In the genomic region with DNA sequence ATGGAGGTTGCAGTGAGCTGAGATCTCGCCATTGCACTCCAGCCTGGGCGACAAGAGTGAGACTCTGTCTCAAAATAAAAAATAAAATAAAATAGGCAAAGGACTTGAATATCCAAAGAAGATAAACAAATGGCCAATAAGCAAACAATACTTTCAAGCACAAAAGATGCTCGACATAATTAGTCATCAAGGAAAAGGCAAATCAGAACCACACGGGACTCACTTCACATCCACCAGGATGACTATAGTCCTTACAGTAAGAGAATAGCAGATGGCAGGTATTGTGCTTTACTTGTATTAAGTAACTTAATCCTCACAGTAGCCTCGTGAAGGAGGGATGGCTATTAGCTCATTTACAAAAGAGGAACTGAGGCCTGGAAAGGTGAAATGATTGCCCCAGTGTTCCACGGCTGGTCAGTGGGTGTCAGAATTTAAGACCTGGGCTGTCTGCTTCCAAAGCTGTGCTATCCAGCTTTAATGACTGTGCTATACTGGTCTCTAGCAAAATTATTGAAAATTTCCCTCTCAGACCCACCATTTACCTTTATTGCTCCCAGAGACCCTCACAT, we compare ENCODE assay signal across 24 cellular contexts. TPM values are rescaled to one million over a fixed set of nuclear protein-coding genes. Genes with fewer than 3 reads are reported as not detected.
DNase-seq lines count a peak whose midpoint lies in the region; ATAC-seq and TF ChIP-seq lines count a peak whose summit lies in the region.
"Had no signal": no experiment of that assay in that cellular context is flagged by ENCODE, and none has a peak within 500 bp of the region (broad histone marks: within the 10 kb centered on the region; RNA-seq: fewer than 3 reads in every experiment).

No MANE protein-coding gene starts in this region.

- H3K4me1 ChIP-seq in GM23248 (ENCODE audit: insufficient read depth) (peaks cover 11% of the 10 kb centered on the region; the same call in 1 of the 2 replicates), endodermal cell (ENCODE audit: control insufficient read depth, insufficient read depth, low read length) (peaks cover 3% of the 10 kb centered on the region), upper lobe of left lung (peaks cover 8 to 15% (median 12%) of the 10 kb centered on the region in 4 donors)
- H3K4me1 ChIP-seq: colonic mucosa had no signal

- no peak for TF ChIP-seq POLR2A in upper lobe of left lung (IDR thresholded peaks at IDR 0.05)

- TF ChIP-seq CTCF in endodermal cell (conservative IDR thresholded peaks at IDR 0.05) (no peak), upper lobe of left lung (IDR thresholded peaks at IDR 0.05) (no peak), chondrocyte (IDR thresholded peaks at IDR 0.05) (no peak)

- H3K36me3 Mint-ChIP-seq in endodermal cell (ENCODE audit: low read depth) (no peaks in the 10 kb centered on the region), chondrocyte (ENCODE audit: low read depth) (no peaks in the 10 kb centered on the region)
- H3K36me3 Mint-ChIP-seq: mesothelial cell of epicardium; naive thymus-derived CD8-positive, alpha-beta T cell; type B pancreatic cell had no signal

- H3K9me3 Mint-ChIP-seq in endodermal cell: no peaks in the 10 kb centered on the region
- no peaks in the 10 kb centered on the region for H3K9me3 Mint-ChIP-seq in chondrocyte (ENCODE audit: low read depth)
- H3K9me3 Mint-ChIP-seq: activated T-cell treated with anti-CD3 and anti-CD28 coated beads, Interleukin-2, amount 50 U/mL, for 24 hours; mesothelial cell of epicardium; naive thymus-derived CD8-positive, alpha-beta T cell; type B pancreatic cell had no signal

- no peak overlapping the region for H2AFZ ChIP-seq in GM23248

- no peaks in the 10 kb centered on the region for H4K20me1 ChIP-seq in GM23248 (ENCODE audit: insufficient read depth)

- H3F3A ChIP-seq in GM23248 (ENCODE audit: insufficient read depth): peaks cover 10% of the 10 kb centered on the region; the same call in 1 of the 2 replicates

- no peaks in the 10 kb centered on the region for H3K79me2 ChIP-seq in GM23248 (ENCODE audit: insufficient read depth)

- H3K4me3 ChIP-seq in GM23248: no peak overlapping the region
- H3K4me3 ChIP-seq in endodermal cell (ENCODE audit: low read length): no peak overlapping the region
- no peak overlapping the region for H3K4me3 ChIP-seq in upper lobe of left lung
- H3K4me3 ChIP-seq: adrenal gland, colonic mucosa, esophagus squamous epithelium, skin epidermis had no signal

- DNase-seq in GM23248: peak; percentile 50
- DNase-seq in MV-4-11 (lab: John Stamatoyannopoulos, UW): peak; percentile 5
- DNase-seq in NOMO-1 treated with dmso at 0.1 percent for 144 hours (lab: John Stamatoyannopoulos, UW; ENCODE audit: unreplicated experiment): peak; percentile 12
- DNase-seq in endodermal cell: no peak
- DNase-seq in upper lobe of left lung: no peak
- DNase-seq in chondrocyte (ENCODE audit: low spot score): no peak
- DNase-seq in stimulated activated naive CD4-positive, alpha-beta T cell (lab: John Stamatoyannopoulos, UW): no peak
- DNase-seq: activated CD4-positive, alpha-beta T cell treated with anti-CD3 and anti-CD28 coated beads for 36 hours; activated naive CD4-positive, alpha-beta T cell; activated T-cell treated with anti-CD3 and anti-CD28 coated beads, Interleukin-2, amount 50 U/mL, for 24 hours; adrenal gland; colonic mucosa; esophagus squamous epithelium; naive thymus-derived CD8-positive, alpha-beta T cell; NCI-H1436 treated with DMSO at 0.1 percent for 48 hours; NCI-H2227 treated with DMSO at 0.1 percent for 48 hours; NCI-H774; T-helper 1 cell had no signal

- H3K4me2 ChIP-seq in GM23248 (ENCODE audit: unreplicated experiment): no peak overlapping the region

- TF ChIP-seq EP300 in upper lobe of left lung (IDR thresholded peaks at IDR 0.05): no peak

- H3K9ac ChIP-seq in GM23248 (no peak overlapping the region), endodermal cell (ENCODE audit: extremely low read depth, low read length, poor library complexity, severe bottlenecking) (no peak overlapping the region)

- no peaks in the 10 kb centered on the region for H3K9me3 ChIP-seq in GM23248 (ENCODE audit: low read depth)
- H3K9me3 ChIP-seq in endodermal cell (ENCODE audit: control insufficient read depth, low read length): no peaks in the 10 kb centered on the region
- no peaks in the 10 kb centered on the region for H3K9me3 ChIP-seq in upper lobe of left lung
- H3K9me3 ChIP-seq: adrenal gland, colonic mucosa, esophagus squamous epithelium had no signal

- H3K9me2 ChIP-seq in GM23248 (ENCODE audit: insufficient read depth): no peaks in the 10 kb centered on the region

- no peak overlapping the region for H3K27ac ChIP-seq in GM23248
- no peak overlapping the region for H3K27ac ChIP-seq in endodermal cell (ENCODE audit: low read depth, low read length)
- no peak overlapping the region for H3K27ac ChIP-seq in upper lobe of left lung
- H3K27ac ChIP-seq: adrenal gland, C4-2B, colonic mucosa, esophagus squamous epithelium, skin epidermis had no signal

- WGBS in GM23248 (ENCODE audit: low coverage in 1 of 2, low lambda C conversion rate in 2 of 2, missing lambda C conversion rate in 2 of 2), 2 experiments: 69 to 70% methylated on average over 6 of the region's 6 CpGs
- WGBS in endodermal cell (ENCODE audit: insufficient coverage in 1 of 2, insufficient read length in 1 of 2), 2 experiments: 70 to 89% methylated on average over 2 to 6 of the region's 6 CpGs
- WGBS in upper lobe of left lung, 2 donors: 67 to 73% methylated on average over 6 of the region's 6 CpGs

- ATAC-seq in upper lobe of left lung (ENCODE audit: low FRiP score in 2 of 2) (no peak), HG02571 (IDR thresholded peaks at IDR 0.05; ENCODE audit: unreplicated experiment) (no peak)
- ATAC-seq: activated CD4-positive, alpha-beta T cell treated with anti-CD3 and anti-CD28 coated beads for 36 hours; naive thymus-derived CD8-positive, alpha-beta T cell; Panc1 had no signal

- H3K4me3 Mint-ChIP-seq in endodermal cell: no peak overlapping the region
- H3K4me3 Mint-ChIP-seq in chondrocyte (ENCODE audit: unreplicated experiment): no peak overlapping the region
- H3K4me3 Mint-ChIP-seq: activated CD4-positive, alpha-beta T cell treated with anti-CD3 and anti-CD28 coated beads for 36 hours; activated T-cell treated with anti-CD3 and anti-CD28 coated beads, Interleukin-2, amount 50 U/mL, for 24 hours; mesothelial cell of epicardium; naive thymus-derived CD8-positive, alpha-beta T cell; type B pancreatic cell had no signal

- H3K27ac Mint-ChIP-seq in endodermal cell: peak overlapping the region; percentile 4
- H3K27ac Mint-ChIP-seq in chondrocyte (ENCODE audit: unreplicated experiment): no peak overlapping the region
- H3K27ac Mint-ChIP-seq: activated CD4-positive, alpha-beta T cell treated with anti-CD3 and anti-CD28 coated beads for 36 hours; activated T-cell treated with anti-CD3 and anti-CD28 coated beads, Interleukin-2, amount 50 U/mL, for 24 hours; mesothelial cell of epicardium; naive thymus-derived CD8-positive, alpha-beta T cell; type B pancreatic cell had no signal

- H3K36me3 ChIP-seq in GM23248 (ENCODE audit: low read depth) (no peaks in the 10 kb centered on the region), endodermal cell (ENCODE audit: control insufficient read depth, insufficient read depth, low read length) (no peaks in the 10 kb centered on the region), upper lobe of left lung (no peaks in the 10 kb centered on the region)
- H3K36me3 ChIP-seq: adrenal gland, colonic mucosa, esophagus squamous epithelium had no signal

- no peaks in the 10 kb centered on the region for H3K27me3 ChIP-seq in GM23248 (replicated peaks; ENCODE audit: insufficient read depth)
- no peaks in the 10 kb centered on the region for H3K27me3 ChIP-seq in endodermal cell (ENCODE audit: control insufficient read depth, insufficient read depth, low read length, poor library complexity, severe bottlenecking)
- no peaks in the 10 kb centered on the region for H3K27me3 ChIP-seq in upper lobe of left lung
- H3K27me3 ChIP-seq: adrenal gland, colonic mucosa, esophagus squamous epithelium had no signal

- H3K27me3 Mint-ChIP-seq in endodermal cell (ENCODE audit: insufficient read depth): no peaks in the 10 kb centered on the region
- H3K27me3 Mint-ChIP-seq in chondrocyte (ENCODE audit: low read depth): no peaks in the 10 kb centered on the region
- H3K27me3 Mint-ChIP-seq: activated CD4-positive, alpha-beta T cell treated with anti-CD3 and anti-CD28 coated beads for 36 hours; activated T-cell treated with anti-CD3 and anti-CD28 coated beads, Interleukin-2, amount 50 U/mL, for 24 hours had no signal

- H3K4me1 Mint-ChIP-seq in endodermal cell (no peaks in the 10 kb centered on the region), chondrocyte (ENCODE audit: low read depth) (peaks cover 12% of the 10 kb centered on the region)

- in situ Hi-C loops in GM23248 (cut with MboI): loop anchor here (10.0 kb wide), 1 partner anchor 134 kb away; no protein-coding TSS in a partner anchor

RNA-seq across cellular contexts. Expression of gene RBFOX2, which starts 40.2 kb away (rescaled TPM):
- total RNA-seq in GM23248 (2014; rRNA removed; shearing (Covaris generic)): 136 and 139 TPM in 2 replicates
- 127 and 135 TPM in 2 replicates for polyA plus RNA-seq in GM23248 (2016; fragmentation: Nextera tagmentation; extraction: Ambion mirVana)
- total RNA-seq in endodermal cell: 100 to 1,000 TPM; 104 to 120 TPM
- polyA plus RNA-seq in endodermal cell (2013, experiment 1 of 2): 137 TPM
- polyA plus RNA-seq in endodermal cell (2013, experiment 2 of 2): 135 TPM
- 10 to 100 TPM; 47.8 to 86.4 (median 54.5) TPM for total RNA-seq in upper lobe of left lung
- 140 to 148 TPM (median 147 TPM) in 3 replicates for total RNA-seq in chondrocyte

Comparison
In these comparisons a context has a peak if more than half of its experiments do, and no peak if none do; other contexts are left out.
1. DNase-seq: peak in GM23248 (single experiment), MV-4-11 (single experiment) and NOMO-1 treated with dmso at 0.1 percent for 144 hours (single experiment); none in endodermal cell (single experiment), upper lobe of left lung (0 of 2), chondrocyte (single experiment) and stimulated activated naive CD4-positive, alpha-beta T cell (0 of 6).